35 cellular contexts compared by ENCODE assay signal in the genomic region with DNA sequence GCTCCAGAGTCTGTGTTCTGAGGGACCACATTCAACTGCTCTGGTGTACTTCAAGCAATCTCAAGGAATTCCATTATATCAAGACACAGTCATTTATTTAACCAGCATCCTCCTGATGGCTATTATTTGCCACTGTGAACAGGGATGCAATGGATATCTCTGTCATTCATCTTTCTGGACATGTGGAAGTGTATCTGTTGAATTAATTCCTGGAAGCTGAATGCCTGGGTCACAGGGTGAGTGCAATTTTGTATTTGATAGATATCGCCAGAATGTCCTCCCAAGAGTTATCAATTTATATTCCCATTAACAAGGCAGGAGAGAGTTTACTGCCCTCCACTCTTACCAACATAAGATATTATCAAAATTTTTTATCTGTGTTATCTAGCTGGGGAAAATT. TPM values are rescaled to one million over a fixed set of nuclear protein-coding genes. Genes with fewer than 3 reads are reported as not detected.
DNase-seq lines count a peak whose midpoint lies in the region; ATAC-seq and TF ChIP-seq lines count a peak whose summit lies in the region.
"Had no signal": no experiment of that assay in that cellular context is flagged by ENCODE, and none has a peak within 500 bp of the region (broad histone marks: within the 10 kb centered on the region; RNA-seq: fewer than 3 reads in every experiment).

No MANE protein-coding gene starts in this region.

- no peaks in the 10 kb centered on the region for H3K79me2 ChIP-seq in SK-N-SH (ENCODE audit: insufficient read depth)

- H3K9me3 ChIP-seq in SK-N-SH (0 out of 2 replicates have a peak, but pooled peaks cover 5% of the 10 kb centered on the region), esophagus muscularis mucosa (peaks cover 0 to 16% (median 11%) of the 10 kb centered on the region in 4 donors)
- H3K9me3 ChIP-seq: A549, BE2C, Caco-2 had no signal

- no peaks in the 10 kb centered on the region for H3F3A ChIP-seq in SK-N-SH (replicated peaks; ENCODE audit: insufficient read depth)

- H3K9me2 ChIP-seq in SK-N-SH, result no peaks in the 10 kb centered on the region

- peaks cover 5% of the 10 kb centered on the region for H3K9me3 Mint-ChIP-seq in activated CD8-positive, alpha-beta T cell treated with anti-CD3 and anti-CD28 coated beads, Interleukin-2, amount 10 ng/mL, durations not matched to agents 7 days and 5 days (ENCODE audit: insufficient read depth)
- peaks cover 5% of the 10 kb centered on the region for H3K9me3 Mint-ChIP-seq in activated CD8-positive, alpha-beta T cell treated with anti-CD3 and anti-CD28 coated beads for 36 hours
- peaks cover 5% of the 10 kb centered on the region for H3K9me3 Mint-ChIP-seq in WTC11

- H3K27me3 Mint-ChIP-seq in activated CD8-positive, alpha-beta T cell treated with anti-CD3 and anti-CD28 coated beads, Interleukin-2, amount 10 ng/mL, durations not matched to agents 7 days and 5 days (ENCODE audit: low read depth), result peaks cover 22% of the 10 kb centered on the region
- no peaks in the 10 kb centered on the region for H3K27me3 Mint-ChIP-seq in activated CD8-positive, alpha-beta T cell treated with anti-CD3 and anti-CD28 coated beads for 36 hours
- H3K27me3 Mint-ChIP-seq in WTC11 (ENCODE audit: low read depth), result peaks cover 9% of the 10 kb centered on the region
- H3K27me3 Mint-ChIP-seq: B cell; CD4-positive, alpha-beta T cell had no signal

- H3K27me3 ChIP-seq in SK-N-SH (ENCODE audit: insufficient read depth) (no peaks in the 10 kb centered on the region), esophagus muscularis mucosa (no peaks in the 10 kb centered on the region)
- H3K27me3 ChIP-seq: BE2C; BLaER1; BLaER1 treated with 17β-estradiol and CSF1 and Interleukin-3, amounts not matched to agents 10 nM and 100 nM had no signal

- H3K27ac ChIP-seq in SK-N-SH (ENCODE audit: low read depth in 2 of 2, low read length in 1 of 2) (no peak overlapping the region), esophagus muscularis mucosa (replicated peaks in 1 of 4) (no peak overlapping the region)
- H3K27ac ChIP-seq: 22Rv1; A549; BLaER1; BLaER1 treated with 17β-estradiol and CSF1 and Interleukin-3, amounts not matched to agents 10 nM and 100 nM; C4-2B had no signal

- TF ChIP-seq EP300 in SK-N-SH (IDR thresholded peaks at IDR 0.05; ENCODE audit: borderline replicate concordance in 1 of 2, low read depth in 1 of 2, low read length in 1 of 2), result peak in 1 of 2 experiments; percentile 73; a peak in 1 of 4 replicates
- TF ChIP-seq EP300 in esophagus muscularis mucosa (IDR thresholded peaks at IDR 0.05), result no peak

- ATAC-seq in activated CD8-positive, alpha-beta T cell treated with anti-CD3 and anti-CD28 coated beads, Interleukin-2, amount 10 ng/mL, durations not matched to agents 7 days and 5 days, result no peak
- no peak for ATAC-seq in activated CD8-positive, alpha-beta T cell treated with anti-CD3 and anti-CD28 coated beads for 36 hours
- ATAC-seq in SK-N-SH treated with all-trans-retinoic acid at 6 μM for 48 hours (no peak), WTC11 (no peak)
- ATAC-seq: A549; CD8-positive, alpha-beta T cell had no signal

- intact Hi-C loops in activated CD8-positive, alpha-beta T cell treated with anti-CD3 and anti-CD28 coated beads for 36 hours (cut with micrococcal nuclease), result no loop called here
- intact Hi-C loops in esophagus muscularis mucosa (cut with DNase I), result no loop called here

- no peaks in the 10 kb centered on the region for H4K20me1 ChIP-seq in SK-N-SH (ENCODE audit: insufficient read depth)
- H4K20me1 ChIP-seq: BLaER1; BLaER1 treated with 17β-estradiol and CSF1 and Interleukin-3, amounts not matched to agents 10 nM and 100 nM had no signal

- H3K4me2 ChIP-seq in SK-N-SH, result no peak overlapping the region
- H3K4me2 ChIP-seq: A549; BLaER1; BLaER1 treated with 17β-estradiol and CSF1 and Interleukin-3, amounts not matched to agents 10 nM and 100 nM had no signal

- no peaks in the 10 kb centered on the region for H3K4me1 Mint-ChIP-seq in activated CD8-positive, alpha-beta T cell treated with anti-CD3 and anti-CD28 coated beads, Interleukin-2, amount 10 ng/mL, durations not matched to agents 7 days and 5 days (ENCODE audit: low read depth)
- H3K4me1 Mint-ChIP-seq in activated CD8-positive, alpha-beta T cell treated with anti-CD3 and anti-CD28 coated beads for 36 hours (ENCODE audit: low read depth), result no peaks in the 10 kb centered on the region
- H3K4me1 Mint-ChIP-seq in WTC11, result peaks cover 19% of the 10 kb centered on the region
- H3K4me1 Mint-ChIP-seq: B cell; CD14-positive monocyte; CD4-positive, CD25-positive, alpha-beta regulatory T cell; CD8-positive, alpha-beta memory T cell had no signal

- H3K27ac Mint-ChIP-seq in activated CD8-positive, alpha-beta T cell treated with anti-CD3 and anti-CD28 coated beads, Interleukin-2, amount 10 ng/mL, durations not matched to agents 7 days and 5 days, result no peak overlapping the region
- no peak overlapping the region for H3K27ac Mint-ChIP-seq in activated CD8-positive, alpha-beta T cell treated with anti-CD3 and anti-CD28 coated beads for 36 hours
- no peak overlapping the region for H3K27ac Mint-ChIP-seq in WTC11
- H3K27ac Mint-ChIP-seq: B cell; CD14-positive monocyte; CD4-positive, alpha-beta memory T cell; CD4-positive, alpha-beta T cell; CD4-positive, CD25-positive, alpha-beta regulatory T cell; CD8-positive, alpha-beta memory T cell; CD8-positive, alpha-beta T cell had no signal

- TF ChIP-seq CTCF in activated CD8-positive, alpha-beta T cell treated with anti-CD3 and anti-CD28 coated beads for 36 hours (IDR thresholded peaks at IDR 0.05), result no peak
- no peak for TF ChIP-seq CTCF in SK-N-SH (IDR thresholded peaks at IDR 0.05)
- no peak for TF ChIP-seq CTCF in esophagus muscularis mucosa (IDR thresholded peaks at IDR 0.05)
- TF ChIP-seq CTCF in WTC11 (IDR thresholded peaks at IDR 0.05), result no peak

- peaks cover 0 to 11% of the 10 kb centered on the region in 2 experiments; a peak in 2 of 4 replicates for H3K4me1 ChIP-seq in SK-N-SH (ENCODE audit: control insufficient read depth in 1 of 2, insufficient read depth in 2 of 2, low read depth in 1 of 2, low read length in 1 of 2)
- no peaks in the 10 kb centered on the region for H3K4me1 ChIP-seq in esophagus muscularis mucosa
- H3K4me1 ChIP-seq: A549, BE2C, BLaER1, Caco-2 had no signal

- no peak overlapping the region for H2AFZ ChIP-seq in SK-N-SH (ENCODE audit: low read depth)

- H3K4me3 ChIP-seq in SK-N-SH (ENCODE audit: low read depth in 2 of 2, low read length in 1 of 2) (no peak overlapping the region), esophagus muscularis mucosa (no peak overlapping the region)
- H3K4me3 ChIP-seq: A549; BLaER1; BLaER1 treated with 17β-estradiol and CSF1 and Interleukin-3, amounts not matched to agents 10 nM and 100 nM had no signal

- POLR2A ChIA-PET in activated CD8-positive, alpha-beta T cell treated with anti-CD3 and anti-CD28 coated beads, Interleukin-2, amount 10 ng/mL, durations not matched to agents 7 days and 5 days (lab: Charles Lee), result no interaction called here
- POLR2A ChIA-PET in activated CD8-positive, alpha-beta T cell treated with anti-CD3 and anti-CD28 coated beads for 36 hours (lab: Charles Lee), result no interaction called here
- POLR2A ChIA-PET in SK-N-SH (lab: Yijun Ruan, JAX) (no interaction called here), WTC11 (lab: Charles Lee) (no interaction called here)

- no peaks in the 10 kb centered on the region for H3K36me3 ChIP-seq in SK-N-SH (replicated peaks in 1 of 2; ENCODE audit: control insufficient read depth in 1 of 2, insufficient read depth in 2 of 2, low read length in 1 of 2)
- H3K36me3 ChIP-seq in esophagus muscularis mucosa, result no peaks in the 10 kb centered on the region
- H3K36me3 ChIP-seq: BE2C, BLaER1 had no signal

- 43% methylated on average over 1 of the region's 1 CpG for WGBS in SK-N-SH (ENCODE audit: low lambda C conversion rate)
- 90% methylated on average over 1 of the region's 1 CpG for WGBS in esophagus muscularis mucosa

- CTCF ChIA-PET in activated CD8-positive, alpha-beta T cell treated with anti-CD3 and anti-CD28 coated beads, Interleukin-2, amount 10 ng/mL, durations not matched to agents 7 days and 5 days (lab: Charles Lee), result no interaction called here
- CTCF ChIA-PET in activated CD8-positive, alpha-beta T cell treated with anti-CD3 and anti-CD28 coated beads for 36 hours (lab: Charles Lee), result no interaction called here
- CTCF ChIA-PET in SK-N-SH (lab: Yijun Ruan, JAX) (interaction anchor here (1.4 kb wide), 1 partner anchor 10 kb away, joined by 4 read pairs; no protein-coding TSS in a partner anchor), WTC11 (lab: Charles Lee) (no interaction called here)

- peak; percentile 8 for DNase-seq in activated CD8-positive, alpha-beta T cell treated with anti-CD3 and anti-CD28 coated beads, Interleukin-2, amount 10 ng/mL, durations not matched to agents 7 days and 5 days
- DNase-seq in activated CD8-positive, alpha-beta T cell treated with anti-CD3 and anti-CD28 coated beads for 36 hours, result no peak
- DNase-seq in SK-N-SH, result peak; percentile 62
- DNase-seq in esophagus muscularis mucosa (ENCODE audit: extremely low spot score), result peak; percentile 34
- no peak for DNase-seq in NCI-H2227 (lab: John Stamatoyannopoulos, UW; ENCODE audit: unreplicated experiment)
- DNase-seq in NCI-H510A treated with DMSO at 0.1 percent for 48 hours (lab: John Stamatoyannopoulos, UW), result no peak
- no peak for DNase-seq in WTC11 (ENCODE audit: low spot score)
- DNase-seq: 8988T; ACHN; AML-193; BE2C; C1 segment of cervical spinal cord; Caco-2; Calu3; CD4-positive, alpha-beta memory T cell; CD4-positive, alpha-beta T cell; CD4-positive, CD25-positive, alpha-beta regulatory T cell; CD8-positive, alpha-beta memory T cell; CD8-positive, alpha-beta T cell; COR-L47; DMS 273 treated with DMSO at 0.1 percent for 48 hours; DMS153; DMS53; DMS79; DMS79 treated with DMSO at 0.1 percent for 48 hours; DND-41; EL had no signal

- H3K4me3 Mint-ChIP-seq in activated CD8-positive, alpha-beta T cell treated with anti-CD3 and anti-CD28 coated beads, Interleukin-2, amount 10 ng/mL, durations not matched to agents 7 days and 5 days, result no peak overlapping the region
- H3K4me3 Mint-ChIP-seq in activated CD8-positive, alpha-beta T cell treated with anti-CD3 and anti-CD28 coated beads for 36 hours, result no peak overlapping the region
- H3K4me3 Mint-ChIP-seq in WTC11, result no peak overlapping the region
- H3K4me3 Mint-ChIP-seq: B cell; CD14-positive monocyte; CD4-positive, alpha-beta memory T cell; CD4-positive, alpha-beta T cell; CD4-positive, CD25-positive, alpha-beta regulatory T cell; CD8-positive, alpha-beta memory T cell; CD8-positive, alpha-beta T cell had no signal

- peaks cover 4% of the 10 kb centered on the region for H3K36me3 Mint-ChIP-seq in activated CD8-positive, alpha-beta T cell treated with anti-CD3 and anti-CD28 coated beads, Interleukin-2, amount 10 ng/mL, durations not matched to agents 7 days and 5 days (ENCODE audit: low read depth)
- H3K36me3 Mint-ChIP-seq in activated CD8-positive, alpha-beta T cell treated with anti-CD3 and anti-CD28 coated beads for 36 hours (ENCODE audit: low read depth), result peaks cover 3% of the 10 kb centered on the region
- no peaks in the 10 kb centered on the region; the same call in 1 of the 2 replicates for H3K36me3 Mint-ChIP-seq in WTC11
- H3K36me3 Mint-ChIP-seq: CD14-positive monocyte had no signal

- no peak for TF ChIP-seq POLR2A in esophagus muscularis mucosa (IDR thresholded peaks at IDR 0.05; ENCODE audit: low read depth)

- no peak for TF ChIP-seq RAD21 in SK-N-SH (IDR thresholded peaks at IDR 0.05; ENCODE audit: low read length)

- no peak overlapping the region for H3K9ac ChIP-seq in SK-N-SH
- H3K9ac ChIP-seq: BLaER1; BLaER1 treated with 17β-estradiol and CSF1 and Interleukin-3, amounts not matched to agents 10 nM and 100 nM had no signal

RNA-seq across cellular contexts. Expression of a gene that starts 24.7 kb away (rescaled TPM):
- 10 to 100 TPM; 62.7 to 71.8 TPM for total RNA-seq in activated CD8-positive, alpha-beta T cell treated with anti-CD3 and anti-CD28 coated beads, Interleukin-2, amount 10 ng/mL, durations not matched to agents 7 days and 5 days
- 10 to 100 TPM; 39.9 to 41.6 TPM for total RNA-seq in activated CD8-positive, alpha-beta T cell treated with anti-CD3 and anti-CD28 coated beads for 36 hours
- 19.9 and 24.9 TPM in 2 replicates for polyA plus RNA-seq in SK-N-SH (2012; rRNA removed)
- 9.2 and 17.3 TPM in 2 replicates for polyA plus RNA-seq in SK-N-SH (2012; cell fraction: cytosol; rRNA removed)
- 55.4 and 62.4 TPM in 2 replicates for polyA plus RNA-seq in SK-N-SH (2012; cell fraction: nucleus; rRNA removed)
- 1 to 10 TPM in 3 of 4 donors, under 1 TPM in 1; 0.83 to 6.0 (median 1.9) TPM for total RNA-seq in esophagus muscularis mucosa
- total RNA-seq in WTC11 (2021), result 61.9 to 69.5 TPM (median 66.6 TPM) in 3 replicates

Comparison
In these comparisons a context has a peak if more than half of its experiments do, and no peak if none do; other contexts are left out.
1. DNase-seq: peak in activated CD8-positive, alpha-beta T cell treated with anti-CD3 and anti-CD28 coated beads, Interleukin-2, amount 10 ng/mL, durations not matched to agents 7 days and 5 days (single experiment), SK-N-SH (single experiment) and esophagus muscularis mucosa (single experiment); none in activated CD8-positive, alpha-beta T cell treated with anti-CD3 and anti-CD28 coated beads for 36 hours (single experiment), NCI-H2227 (single experiment), NCI-H510A treated with DMSO at 0.1 percent for 48 hours (single experiment) and WTC11 (single experiment).